In the genomic region with DNA sequence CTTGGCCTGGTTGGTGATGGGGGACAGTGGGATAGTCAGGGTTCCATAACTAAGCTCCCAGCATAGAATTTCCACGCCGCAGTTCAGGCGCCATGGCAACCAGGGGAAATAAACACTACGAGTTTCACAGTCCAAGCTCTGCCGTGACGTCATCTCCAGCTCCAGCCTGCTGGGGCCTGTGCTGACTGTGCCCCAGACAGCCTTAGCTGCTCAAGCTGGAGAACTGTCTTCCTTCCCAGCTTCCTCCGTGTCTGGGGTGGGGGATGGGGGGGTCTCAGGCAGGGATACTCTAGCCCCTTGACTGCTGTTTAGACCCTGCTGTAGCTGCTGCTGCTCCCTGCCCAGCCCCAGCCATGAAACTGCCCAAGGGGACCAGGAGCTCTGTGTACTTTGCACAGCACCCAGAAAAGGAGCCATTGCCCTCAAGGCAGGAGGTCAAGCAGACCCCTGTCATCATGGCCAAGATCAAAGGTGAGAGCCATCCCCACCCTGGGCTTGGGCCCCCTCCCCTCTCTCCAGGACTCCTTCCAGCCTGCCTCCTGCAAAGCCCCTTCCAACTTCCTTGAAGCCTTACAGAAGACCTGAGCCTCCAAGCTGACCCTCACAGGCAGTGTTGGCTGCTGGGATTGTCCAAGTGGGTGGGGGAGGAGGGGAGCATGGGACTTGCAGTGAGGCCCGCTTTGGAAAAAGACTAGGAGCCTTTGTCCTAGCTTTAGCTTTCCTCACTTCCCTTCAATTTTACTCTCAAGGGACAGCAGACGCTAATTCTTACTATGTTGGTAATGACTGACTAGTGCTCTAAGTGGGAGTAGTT, we compare ENCODE assay signal across 8 cellular contexts. TPM values are rescaled to one million over a fixed set of nuclear protein-coding genes. Genes with fewer than 3 reads are reported as not detected.
DNase-seq lines count a peak whose midpoint lies in the region; TF ChIP-seq lines count a peak whose summit lies in the region.

No MANE protein-coding gene starts in this region.

- intact Hi-C loops in esophagus muscularis mucosa (cut with DNase I) = no loop called here

- 13% methylated on average over 7 of the region's 9 CpGs for WGBS in esophagus muscularis mucosa
- WGBS in suprapubic skin = 21% methylated on average over 8 of the region's 9 CpGs

- H3K36me3 ChIP-seq in esophagus muscularis mucosa (no peaks in the 10 kb centered on the region), mucosa of stomach (ENCODE audit: control insufficient read depth, insufficient read depth, low read length) (no peaks in the 10 kb centered on the region), suprapubic skin (no peaks in the 10 kb centered on the region)

- peak overlapping the region; percentile 78 for H3K9ac ChIP-seq in mucosa of stomach (ENCODE audit: low read length)

- TF ChIP-seq CTCF in esophagus muscularis mucosa (IDR thresholded peaks at IDR 0.05) (no peak), suprapubic skin (IDR thresholded peaks at IDR 0.05) (no peak)

- TF ChIP-seq POLR2A in esophagus muscularis mucosa (IDR thresholded peaks at IDR 0.05; ENCODE audit: low read depth) = no peak
- TF ChIP-seq POLR2A in suprapubic skin (IDR thresholded peaks at IDR 0.05) = no peak

- no peak overlapping the region for H3K4me3 ChIP-seq in esophagus muscularis mucosa
- H3K4me3 ChIP-seq in mucosa of stomach (ENCODE audit: low read length) = peak overlapping the region; percentile 26
- H3K4me3 ChIP-seq in suprapubic skin = no peak overlapping the region

- H3K4me1 ChIP-seq in esophagus muscularis mucosa = peaks cover 17 to 54% (median 49%) of the 10 kb centered on the region in 4 donors
- H3K4me1 ChIP-seq in mucosa of stomach (ENCODE audit: control insufficient read depth, insufficient read depth, low read length) = peaks cover 47% of the 10 kb centered on the region
- peaks cover 49% of the 10 kb centered on the region for H3K4me1 ChIP-seq in suprapubic skin

- DNase-seq in activated effector memory CD4-positive, alpha-beta T cell treated with anti-CD3 and anti-CD28 coated beads, Interleukin-2, amount 50 U/mL, for 16 hours = peak; percentile 79
- no peak for DNase-seq in activated effector memory CD4-positive, alpha-beta T cell treated with Interleukin-2 at 50 U/mL for 16 hours
- DNase-seq in NAMALWA (ENCODE audit: low spot score) = peak; percentile 79
- peak; percentile 60 for DNase-seq in activated CD4-positive, alpha-beta T cell treated with anti-CD3 and anti-CD28 coated beads for 48 hours
- DNase-seq in esophagus muscularis mucosa (ENCODE audit: extremely low spot score) = peak; percentile 97
- peak; percentile 93 to 96 for DNase-seq in suprapubic skin (ENCODE audit: low spot score in 2 of 2)
- DNase-seq in GF-D8 (lab: John Stamatoyannopoulos, UW) = no peak

- H3K27ac ChIP-seq in esophagus muscularis mucosa (replicated peaks in 1 of 4) (peak overlapping the region; percentile 84 to 89 (median 88)), suprapubic skin (peak overlapping the region; percentile 67)

- H3K27me3 ChIP-seq in esophagus muscularis mucosa (no peaks in the 10 kb centered on the region), mucosa of stomach (ENCODE audit: control insufficient read depth, insufficient read depth, low read length) (no peaks in the 10 kb centered on the region), suprapubic skin (no peaks in the 10 kb centered on the region)

- H3K9me3 ChIP-seq in esophagus muscularis mucosa (no peaks in the 10 kb centered on the region), mucosa of stomach (ENCODE audit: control insufficient read depth, low read length) (no peaks in the 10 kb centered on the region), suprapubic skin (no peaks in the 10 kb centered on the region)

- TF ChIP-seq EP300 in esophagus muscularis mucosa (IDR thresholded peaks at IDR 0.05) = no peak
- no peak for TF ChIP-seq EP300 in suprapubic skin (IDR thresholded peaks at IDR 0.05)

RNA-seq across cellular contexts. Expression of a gene that starts 11.4 kb away (rescaled TPM):
- total RNA-seq in esophagus muscularis mucosa (100 to 1,000 TPM; 133 to 386 (median 182) TPM), suprapubic skin (10 to 100 TPM; 12.8 to 19.7 (median 14.0) TPM)

Comparison
In these comparisons a context has a peak if more than half of its experiments do, and no peak if none do; other contexts are left out.
1. DNase-seq: peak in activated effector memory CD4-positive, alpha-beta T cell treated with anti-CD3 and anti-CD28 coated beads, Interleukin-2, amount 50 U/mL, for 16 hours (single experiment), NAMALWA (single experiment), activated CD4-positive, alpha-beta T cell treated with anti-CD3 and anti-CD28 coated beads for 48 hours (single experiment), esophagus muscularis mucosa (single experiment) and suprapubic skin (2 of 2); none in activated effector memory CD4-positive, alpha-beta T cell treated with Interleukin-2 at 50 U/mL for 16 hours (single experiment) and GF-D8 (single experiment).
2. RNA of a gene that starts 11.4 kb away (total RNA-seq): 133 to 386 TPM in esophagus muscularis mucosa; 12.8 to 19.7 TPM in suprapubic skin; every median in the first group is over 4 times any median in the second.